In genomic region chr4:21885770-21886169, GRCh38 we compare ENCODE assay signal across 23 cellular contexts.
"Had no signal": no experiment of that assay in that cellular context is flagged by ENCODE, and none has a peak within 500 bp of the region (broad histone marks: within the 10 kb centered on the region; RNA-seq: fewer than 3 reads in every experiment).

No MANE protein-coding gene starts in this region.

- H3K9me3 ChIP-seq: colonic mucosa, heart right ventricle, ovary, thyroid gland had no signal

- H3K4me3 ChIP-seq: colonic mucosa, heart right ventricle, neural progenitor cell, ovary, spleen, thyroid gland had no signal

- H3K36me3 ChIP-seq: colonic mucosa, heart right ventricle, neural progenitor cell, ovary, spleen, thyroid gland had no signal

- H3K9ac ChIP-seq: neural progenitor cell had no signal

- H3K4me1 ChIP-seq: colonic mucosa, heart right ventricle, neural progenitor cell, spleen, thyroid gland had no signal

- ATAC-seq: heart right ventricle; left cardiac atrium; naive thymus-derived CD4-positive, alpha-beta T cell; sciatic nerve; stimulated activated naive B cell treated with anti-CD40 and anti-IgM and Interleukin-4, amounts not matched to agents 10 μg/mL and 1 μg/mL and 100 μg/mL, for 72 hours had no signal

- DNase-seq: activated CD4-positive, alpha-beta T cell treated with anti-CD3 and anti-CD28 coated beads, Interleukin-2, amount 50 U/mL, for 1 hour; activated CD4-positive, CD25-positive, alpha-beta regulatory T cell treated with anti-CD3 and anti-CD28 coated beads, Interleukin-2, amount 50 U/mL, for 72 hours; activated CD8-positive, alpha-beta memory T cell treated with anti-CD3 and anti-CD28 coated beads for 24 hours; activated CD8-positive, alpha-beta memory T cell treated with anti-CD3 and anti-CD28 coated beads, Interleukin-2, amount 50 U/mL, for 48 hours; activated effector memory CD4-positive, alpha-beta T cell treated with Interleukin-2 at 50 U/mL for 16 hours; activated naive CD4-positive, alpha-beta T cell treated with anti-CD3 and anti-CD28 coated beads, Interleukin-2, amount 50 U/mL, for 16 hours; activated T-cell treated with anti-CD3 and anti-CD28 coated beads, Interleukin-2, amount 50 U/mL, for 48 hours; central memory CD4-positive, alpha-beta T cell; colonic mucosa; heart right ventricle; immature natural killer cell; left cardiac atrium; mesendoderm; naive thymus-derived CD4-positive, alpha-beta T cell; ovary; spleen; stimulated activated naive B cell treated with anti-CD40 and anti-IgM and Interleukin-4, amounts not matched to agents 10 μg/mL and 1 μg/mL and 100 μg/mL, for 72 hours; SW 1271; T-helper 2 cell; thyroid gland had no signal

- H2AFZ ChIP-seq: neural progenitor cell had no signal

- H3K27me3 ChIP-seq: colonic mucosa, heart right ventricle, neural progenitor cell, ovary, spleen, thyroid gland had no signal

- H3K4me2 ChIP-seq: neural progenitor cell had no signal

- H3K27ac ChIP-seq: colonic mucosa, heart right ventricle, neural progenitor cell, ovary, spleen, thyroid gland, VCaP had no signal
